Comparison of ENCODE assay signal across 1 cellular context in genomic region chr22:19776433-19777031, GRCh38.
TF ChIP-seq lines count a peak whose summit lies in the region.

No MANE protein-coding gene starts in this region.

TF ChIP-seq in K562, 482 proteins besides CTCF, POLR2A, EP300 and RAD21 (continued from another document and continues in another):
- TF ChIP-seq CBX2 (IDR thresholded peaks at IDR 0.05; ENCODE audit: insufficient read depth, low read length, poor library complexity, severe bottlenecking) (no peak), BRF1 (IDR thresholded peaks at IDR 0.05; ENCODE audit: borderline replicate concordance, extremely low read depth, insufficient read length) (no peak), CBX5 (IDR thresholded peaks at IDR 0.05; ENCODE audit: borderline replicate concordance, low read depth) (no peak), TCF7L2 (IDR thresholded peaks at IDR 0.05; ENCODE audit: low read depth, low read length) (no peak), TOE1 (IDR thresholded peaks at IDR 0.05; ENCODE audit: borderline replicate concordance) (no peak), TOE1 (CRISPR knock-in tag; IDR thresholded peaks at IDR 0.05; ENCODE audit: borderline replicate concordance, low read depth) (no peak), ELK3 (CRISPR knock-in tag; IDR thresholded peaks at IDR 0.05) (no peak), HDAC8 (tag; IDR thresholded peaks at IDR 0.05) (0 out of 2 replicates have a peak, but pooled peaks have one; percentile 50), HEY1 (CRISPR knock-in tag; IDR thresholded peaks at IDR 0.05; ENCODE audit: borderline replicate concordance) (no peak; the same call in 1 of the 2 replicates), XRCC5 (IDR thresholded peaks at IDR 0.05; ENCODE audit: low read depth, low read length) (no peak), RFX1 (IDR thresholded peaks at IDR 0.05) (no peak), ZNF318 (IDR thresholded peaks at IDR 0.05; ENCODE audit: borderline replicate concordance in 1 of 2, low read depth in 1 of 2) (no peak), HMG20A (CRISPR knock-in tag; conservative IDR thresholded peaks at IDR 0.05) (no peak), MCM3 (IDR thresholded peaks at IDR 0.05) (no peak), ELF4 (CRISPR knock-in tag; IDR thresholded peaks at IDR 0.05) (no peak), STAG1 (CRISPR knock-in tag; IDR thresholded peaks at IDR 0.05; ENCODE audit: borderline replicate concordance) (no peak), FOXP1 (CRISPR knock-in tag; IDR thresholded peaks at IDR 0.05) (no peak), ZNF511 (CRISPR knock-in tag; IDR thresholded peaks at IDR 0.05) (no peak), STAT5A (IDR thresholded peaks at IDR 0.05; ENCODE audit: borderline replicate concordance, low read length) (no peak), KLF1 (tag; IDR thresholded peaks at IDR 0.05) (peak; percentile 78; the same call in 1 of the 2 replicates), MAZ (CRISPR knock-in tag; conservative IDR thresholded peaks at IDR 0.05 in 1 of 2, IDR thresholded peaks at IDR 0.05 in 1 of 2) (peak in 1 of 2 experiments; percentile 66; a peak in 2 of 4 replicates), ZNF124 (CRISPR knock-in tag; IDR thresholded peaks at IDR 0.05) (no peak), ZNF639 (CRISPR knock-in tag; conservative IDR thresholded peaks at IDR 0.05 in 1 of 2, IDR thresholded peaks at IDR 0.05 in 1 of 2) (no peak), PCBP2 (IDR thresholded peaks at IDR 0.05; ENCODE audit: low read depth, low read length, poor library complexity, severe bottlenecking) (no peak), FIP1L1 (IDR thresholded peaks at IDR 0.05; ENCODE audit: low read depth, low read length, poor library complexity, severe bottlenecking) (no peak), MCM7 (IDR thresholded peaks at IDR 0.05) (no peak), CCAR2 (IDR thresholded peaks at IDR 0.05; ENCODE audit: low read depth, low read length) (no peak), PHB (CRISPR knock-in tag; IDR thresholded peaks at IDR 0.05) (peak; percentile 93), PRMT5 (CRISPR knock-in tag; IDR thresholded peaks at IDR 0.05) (no peak), ZBTB17 (CRISPR knock-in tag; IDR thresholded peaks at IDR 0.05) (peak; percentile 65; the same call in 1 of the 2 replicates), TEAD4 (IDR thresholded peaks at IDR 0.05; ENCODE audit: low read length) (peak; percentile 39; the same call in 1 of the 2 replicates), TEAD4 (CRISPR knock-in tag; IDR thresholded peaks at IDR 0.05; ENCODE audit: borderline replicate concordance) (no peak), BRD9 (IDR thresholded peaks at IDR 0.05; ENCODE audit: low read depth, partially characterized antibody) (no peak), ARNT (IDR thresholded peaks at IDR 0.05) (no peak), HSF4 (CRISPR knock-in tag; IDR thresholded peaks at IDR 0.05; ENCODE audit: borderline replicate concordance) (0 out of 2 replicates have a peak, but pooled peaks have one; percentile 47), TBP (optimal IDR thresholded peaks at IDR 0.05; ENCODE audit: low read depth, low read length) (no peak), SREBF1 (IDR thresholded peaks at IDR 0.05; ENCODE audit: borderline replicate concordance, low read depth, low read length) (no peak; the same call in 1 of the 2 replicates), MAFF (IDR thresholded peaks at IDR 0.05; ENCODE audit: low read length) (peak; percentile 9; the same call in 1 of the 2 replicates), CBFB (CRISPR knock-in tag; IDR thresholded peaks at IDR 0.05) (no peak), ETV5 (CRISPR knock-in tag; IDR thresholded peaks at IDR 0.05; ENCODE audit: low read depth) (no peak), CXXC5 (CRISPR knock-in tag; IDR thresholded peaks at IDR 0.05) (peak; percentile 59)
- TF ChIP-seq, protein P1, sequence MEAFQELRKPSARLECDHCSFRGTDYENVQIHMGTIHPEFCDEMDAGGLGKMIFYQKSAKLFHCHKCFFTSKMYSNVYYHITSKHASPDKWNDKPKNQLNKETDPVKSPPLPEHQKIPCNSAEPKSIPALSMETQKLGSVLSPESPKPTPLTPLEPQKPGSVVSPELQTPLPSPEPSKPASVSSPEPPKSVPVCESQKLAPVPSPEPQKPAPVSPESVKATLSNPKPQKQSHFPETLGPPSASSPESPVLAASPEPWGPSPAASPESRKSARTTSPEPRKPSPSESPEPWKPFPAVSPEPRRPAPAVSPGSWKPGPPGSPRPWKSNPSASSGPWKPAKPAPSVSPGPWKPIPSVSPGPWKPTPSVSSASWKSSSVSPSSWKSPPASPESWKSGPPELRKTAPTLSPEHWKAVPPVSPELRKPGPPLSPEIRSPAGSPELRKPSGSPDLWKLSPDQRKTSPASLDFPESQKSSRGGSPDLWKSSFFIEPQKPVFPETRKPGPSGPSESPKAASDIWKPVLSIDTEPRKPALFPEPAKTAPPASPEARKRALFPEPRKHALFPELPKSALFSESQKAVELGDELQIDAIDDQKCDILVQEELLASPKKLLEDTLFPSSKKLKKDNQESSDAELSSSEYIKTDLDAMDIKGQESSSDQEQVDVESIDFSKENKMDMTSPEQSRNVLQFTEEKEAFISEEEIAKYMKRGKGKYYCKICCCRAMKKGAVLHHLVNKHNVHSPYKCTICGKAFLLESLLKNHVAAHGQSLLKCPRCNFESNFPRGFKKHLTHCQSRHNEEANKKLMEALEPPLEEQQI (IDR thresholded peaks at IDR 0.05), result no peak
- TF ChIP-seq, protein P2, sequence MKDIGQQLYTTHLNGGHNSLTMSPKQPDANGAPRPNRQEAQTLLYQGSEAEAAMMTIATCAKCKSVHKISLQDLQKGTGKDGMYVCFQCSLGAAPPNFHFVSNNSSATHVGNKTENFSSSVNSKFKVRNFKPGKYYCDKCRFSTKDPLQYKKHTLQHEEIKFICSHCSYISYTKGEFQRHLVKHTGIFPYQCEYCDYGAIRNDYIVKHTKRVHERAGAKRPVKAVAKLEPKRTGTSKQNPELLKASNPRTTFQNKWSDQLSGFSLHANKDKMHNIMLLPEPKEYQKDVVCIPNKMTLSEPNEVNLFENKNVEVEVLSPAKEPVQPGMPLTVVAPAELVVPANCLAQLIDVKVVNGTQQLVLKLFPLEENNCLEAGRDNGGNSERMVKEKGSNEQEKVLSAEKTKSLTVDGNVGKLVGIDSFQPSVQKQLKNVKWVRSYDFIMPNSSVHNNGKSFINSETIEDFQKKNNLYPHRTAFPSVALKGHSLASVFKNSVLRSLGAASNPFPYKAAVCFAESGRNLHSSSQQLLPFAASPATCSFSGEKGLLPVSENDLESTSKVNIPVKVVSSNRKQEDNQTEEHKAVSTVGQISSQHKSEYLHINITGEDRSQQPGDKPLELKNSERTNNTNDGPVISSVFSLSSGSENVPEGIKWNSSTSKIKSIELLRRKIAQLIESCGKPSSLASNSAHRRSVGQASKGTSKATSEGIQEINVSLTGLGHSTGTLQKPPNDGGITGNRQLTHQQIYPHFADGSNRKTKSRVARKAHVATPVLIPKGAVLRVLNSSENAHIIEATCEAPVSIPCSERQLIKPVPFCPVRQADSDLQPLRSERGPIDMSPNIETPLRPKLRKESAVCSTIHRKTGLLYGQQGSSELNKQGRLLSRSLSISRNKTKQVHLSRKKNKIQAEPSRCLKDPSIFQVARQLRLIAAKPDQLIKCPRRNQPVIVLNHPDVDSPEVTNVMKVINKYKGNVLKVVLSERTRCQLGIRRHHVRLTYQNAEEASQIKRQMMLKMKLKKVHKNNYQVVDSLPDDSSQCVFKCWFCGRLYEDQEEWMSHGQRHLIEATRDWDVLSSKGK (CRISPR knock-in tag; IDR thresholded peaks at IDR 0.05), result no peak
